1 cellular context compared by ENCODE assay signal in the genomic region with DNA sequence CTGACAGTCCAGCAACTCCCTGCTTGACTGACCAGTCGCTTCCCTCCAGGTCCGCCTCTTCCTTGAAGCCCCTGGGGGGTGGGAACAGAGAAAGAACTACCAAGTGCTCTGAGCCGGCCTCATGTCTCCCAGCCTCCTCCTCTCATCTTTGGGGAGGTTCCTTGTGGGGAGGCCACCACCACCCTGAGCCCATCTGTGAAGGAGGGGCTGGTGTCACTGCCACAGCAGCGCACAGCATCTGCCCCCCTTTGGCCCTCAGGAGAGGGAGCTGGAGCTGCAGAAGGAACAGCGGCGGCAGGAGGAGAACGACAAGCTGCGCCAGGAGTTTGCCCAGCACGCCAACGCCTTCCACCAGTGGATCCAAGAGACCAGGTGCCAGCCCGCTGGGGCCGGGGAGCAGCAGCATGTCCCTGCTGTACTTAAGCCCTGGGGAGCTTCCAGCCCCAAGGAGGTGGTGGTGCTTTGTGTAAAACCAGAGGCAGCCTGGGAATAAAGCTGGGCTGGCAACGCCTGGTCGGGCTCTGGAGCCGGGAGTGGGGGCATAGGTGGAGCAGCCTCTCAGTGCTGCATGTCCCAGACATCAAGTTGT.
TF ChIP-seq lines count a peak whose summit lies in the region.

No MANE protein-coding gene starts in this region.

TF ChIP-seq in H1, 55 proteins besides CTCF, POLR2A, EP300 and RAD21:
- no peak for TF ChIP-seq JUND (IDR thresholded peaks at IDR 0.05; ENCODE audit: low read length)
- TF ChIP-seq SP1 (IDR thresholded peaks at IDR 0.05; ENCODE audit: low read depth, low read length) = no peak
- TF ChIP-seq HDAC2 (IDR thresholded peaks at IDR 0.05; ENCODE audit: borderline replicate concordance in 1 of 2, low read depth in 2 of 2, low read length in 2 of 2) = no peak
- TF ChIP-seq CTBP2 (IDR thresholded peaks at IDR 0.05; ENCODE audit: borderline replicate concordance, insufficient read depth, insufficient read length, low read length) = no peak
- TF ChIP-seq POLR2AphosphoS5 (IDR thresholded peaks at IDR 0.05; ENCODE audit: low read depth, low read length) = no peak
- no peak for TF ChIP-seq GTF2F1 (IDR thresholded peaks at IDR 0.05; ENCODE audit: borderline replicate concordance, low read depth, low read length)
- TF ChIP-seq PHF8 (conservative IDR thresholded peaks at IDR 0.05; ENCODE audit: low read depth, low read length) = no peak
- no peak for TF ChIP-seq FOSL1 (IDR thresholded peaks at IDR 0.05; ENCODE audit: insufficient read depth, low read depth, low read length)
- TF ChIP-seq SP4 (IDR thresholded peaks at IDR 0.05; ENCODE audit: low read length) = no peak
- no peak for TF ChIP-seq GABPA (IDR thresholded peaks at IDR 0.05; ENCODE audit: borderline replicate concordance, insufficient read depth, low read length)
- no peak for TF ChIP-seq TAF1 (IDR thresholded peaks at IDR 0.05; ENCODE audit: low read depth, low read length)
- no peak for TF ChIP-seq NANOG (IDR thresholded peaks at IDR 0.05; ENCODE audit: insufficient read depth, low read depth, low read length, poor library complexity, severe bottlenecking)
